In the genomic region with DNA sequence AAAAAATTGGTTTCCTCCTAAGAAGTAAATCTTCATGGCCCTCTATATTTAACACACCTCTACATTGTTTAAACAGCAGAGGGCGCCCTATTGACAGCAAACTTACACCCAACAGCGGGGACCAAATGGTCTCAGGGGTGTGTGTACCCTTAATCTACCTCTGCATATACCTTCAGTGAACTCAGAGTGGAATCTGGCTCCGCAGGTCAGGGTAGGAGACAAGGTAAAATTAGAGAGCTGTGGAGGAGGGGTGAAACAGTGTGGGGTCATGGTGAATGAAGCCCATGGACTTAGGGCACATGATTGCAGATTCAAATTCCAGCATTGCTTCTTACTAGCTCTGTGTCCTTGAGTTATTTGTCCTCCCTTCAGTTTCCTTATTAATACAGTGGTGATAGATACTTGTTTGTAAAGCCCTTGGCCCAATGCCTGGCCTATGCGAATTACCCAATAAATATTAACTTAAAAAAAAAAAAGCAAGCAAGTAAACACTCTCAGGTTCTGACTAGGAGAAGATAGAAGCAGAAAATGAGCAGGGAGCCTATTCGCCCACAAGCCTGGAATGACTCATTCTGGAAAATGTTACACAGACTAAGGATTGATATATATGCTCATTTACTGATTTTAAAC, we compare ENCODE assay signal across 9 cellular contexts.
DNase-seq lines count a peak whose midpoint lies in the region; ATAC-seq lines count a peak whose summit lies in the region.
"Had no signal": no experiment of that assay in that cellular context is flagged by ENCODE, and none has a peak within 500 bp of the region (broad histone marks: within the 10 kb centered on the region; RNA-seq: fewer than 3 reads in every experiment).

No MANE protein-coding gene starts in this region.

- H3K27ac ChIP-seq in SK-N-MC: no peak overlapping the region
- H3K27ac ChIP-seq: BLaER1 had no signal

- ATAC-seq in GM21360 (IDR thresholded peaks at IDR 0.05; ENCODE audit: unreplicated experiment) (no peak), GM19467 (IDR thresholded peaks at IDR 0.05; ENCODE audit: unreplicated experiment) (no peak)

- H3K9ac ChIP-seq in SK-N-MC (ENCODE audit: insufficient read length): no peak overlapping the region
- H3K9ac ChIP-seq: BLaER1 had no signal

- no peaks in the 10 kb centered on the region for H3K9me3 ChIP-seq in SK-N-MC (ENCODE audit: low read depth, low read length)
- H3K9me3 ChIP-seq: BLaER1 had no signal

- H3K36me3 ChIP-seq in SK-N-MC (ENCODE audit: insufficient read depth, low read length): no peaks in the 10 kb centered on the region
- H3K36me3 ChIP-seq: BLaER1 had no signal

- no peak overlapping the region for H3K4me3 ChIP-seq in SK-N-MC
- H3K4me3 ChIP-seq: BLaER1 had no signal

- DNase-seq in NCI-H2171 treated with DMSO at 0.1 percent for 48 hours (lab: John Stamatoyannopoulos, UW) (peak; percentile 40), NCI-H2171 (lab: John Stamatoyannopoulos, UW) (no peak), KG1 (lab: John Stamatoyannopoulos, UW) (peak; percentile 0), SK-N-MC (ENCODE audit: low read depth, low spot score) (peak; percentile 6), inferior parietal cortex (ENCODE audit: extremely low spot score) (peak; percentile 19), NCI-H226 (no peak)

Comparison
In these comparisons a context has a peak if more than half of its experiments do, and no peak if none do; other contexts are left out.
1. DNase-seq: peak in NCI-H2171 treated with DMSO at 0.1 percent for 48 hours (single experiment), KG1 (single experiment), SK-N-MC (single experiment) and inferior parietal cortex (single experiment); none in NCI-H2171 (single experiment) and NCI-H226 (single experiment).